19 cellular contexts compared by ENCODE assay signal in the genomic region with DNA sequence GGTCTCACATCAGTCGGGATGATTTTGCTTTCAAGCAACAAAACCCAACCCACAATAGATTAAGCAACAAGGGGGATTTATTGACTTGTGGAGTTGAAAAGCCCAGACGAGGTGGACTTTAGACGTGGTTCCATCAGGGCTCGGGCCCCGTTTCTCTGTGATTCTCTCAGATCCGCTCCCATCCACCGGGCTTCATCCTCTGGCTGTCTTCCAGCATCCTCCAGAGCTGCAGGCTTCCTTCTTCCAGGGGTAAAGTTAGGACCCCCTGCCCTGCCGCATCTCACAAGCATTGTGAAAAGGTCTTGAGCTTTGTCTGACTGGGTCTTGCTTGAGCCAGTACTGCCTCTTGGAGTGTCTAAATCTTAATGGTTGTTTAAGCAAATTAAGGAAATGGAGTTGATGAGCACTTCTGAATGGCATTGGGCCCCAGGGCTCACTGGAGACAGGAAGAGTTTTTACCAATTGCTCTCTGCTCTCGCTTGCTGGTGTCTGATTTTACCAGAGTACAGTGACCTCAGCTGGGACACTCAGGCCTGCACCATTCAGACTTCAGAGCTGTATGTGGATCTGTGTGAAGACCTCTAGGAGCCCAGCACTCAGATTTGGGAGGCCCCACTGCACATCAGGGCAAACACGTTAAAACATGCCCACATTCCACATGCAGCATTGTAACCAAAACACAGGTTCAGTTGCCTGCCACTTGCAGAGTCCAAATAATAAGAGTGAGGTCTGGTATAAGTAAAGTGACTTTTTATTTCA. TPM values are rescaled to one million over a fixed set of nuclear protein-coding genes. Genes with fewer than 3 reads are reported as not detected.
DNase-seq lines count a peak whose midpoint lies in the region; ATAC-seq and TF ChIP-seq lines count a peak whose summit lies in the region.
"Had no signal": no experiment of that assay in that cellular context is flagged by ENCODE, and none has a peak within 500 bp of the region (broad histone marks: within the 10 kb centered on the region; RNA-seq: fewer than 3 reads in every experiment).

No MANE protein-coding gene starts in this region.

- no peak for ATAC-seq in GM19023 (IDR thresholded peaks at IDR 0.05; ENCODE audit: unreplicated experiment)
- no peak for ATAC-seq in HG03139 (IDR thresholded peaks at IDR 0.05; ENCODE audit: unreplicated experiment)
- ATAC-seq: activated CD8-positive, alpha-beta T cell treated with anti-CD3 and anti-CD28 coated beads for 36 hours; body of pancreas; HCT116; left lung; SK-N-SH treated with all-trans-retinoic acid at 6 μM for 48 hours had no signal

- TF ChIP-seq CTCF in CD14-positive monocyte (IDR thresholded peaks at IDR 0.05) (no peak), GM20000 (IDR thresholded peaks at IDR 0.05; ENCODE audit: extremely low read depth, missing control alignments) (no peak)

- intact Hi-C loops in CD14-positive monocyte (cut with micrococcal nuclease): loop anchor here in 1 of 2 donors (5.0 kb wide), 1 partner anchor 36 kb away; no protein-coding TSS in a partner anchor
- intact Hi-C loops in dendritic cell treated with granulocyte-macrophage colony-stimulating factor and Interleukin-4, amounts not matched to agents 40 ng/mL and 50 ng/mL, for 4 days (cut with micrococcal nuclease): no loop called here

- H3K9me3 Mint-ChIP-seq in CD14-positive monocyte: peaks cover 0 to 2% (median 0%) of the 10 kb centered on the region in 7 donors
- no peaks in the 10 kb centered on the region for H3K9me3 Mint-ChIP-seq in dendritic cell treated with granulocyte-macrophage colony-stimulating factor and Interleukin-4, amounts not matched to agents 40 ng/mL and 50 ng/mL, for 4 days
- H3K9me3 Mint-ChIP-seq: activated CD8-positive, alpha-beta T cell treated with anti-CD3 and anti-CD28 coated beads for 36 hours had no signal

- H3K4me3 Mint-ChIP-seq in CD14-positive monocyte: no peak overlapping the region
- H3K4me3 Mint-ChIP-seq in dendritic cell treated with granulocyte-macrophage colony-stimulating factor and Interleukin-4, amounts not matched to agents 40 ng/mL and 50 ng/mL, for 4 days: no peak overlapping the region
- H3K4me3 Mint-ChIP-seq: activated CD8-positive, alpha-beta T cell treated with anti-CD3 and anti-CD28 coated beads for 36 hours had no signal

- peaks cover 0 to 3% of the 10 kb centered on the region in 2 donors for H3K36me3 Mint-ChIP-seq in CD14-positive monocyte
- H3K36me3 Mint-ChIP-seq in dendritic cell treated with granulocyte-macrophage colony-stimulating factor and Interleukin-4, amounts not matched to agents 40 ng/mL and 50 ng/mL, for 4 days (ENCODE audit: low read depth): no peaks in the 10 kb centered on the region

- H3K27ac Mint-ChIP-seq in CD14-positive monocyte: peak overlapping the region in 6 of 7 donors; percentile 2 to 79 (median 43)
- peak overlapping the region; percentile 80 for H3K27ac Mint-ChIP-seq in dendritic cell treated with granulocyte-macrophage colony-stimulating factor and Interleukin-4, amounts not matched to agents 40 ng/mL and 50 ng/mL, for 4 days
- H3K27ac Mint-ChIP-seq: activated CD8-positive, alpha-beta T cell treated with anti-CD3 and anti-CD28 coated beads for 36 hours had no signal

- peaks cover 42% of the 10 kb centered on the region for H3K4me1 Mint-ChIP-seq in CD14-positive monocyte
- H3K4me1 Mint-ChIP-seq in dendritic cell treated with granulocyte-macrophage colony-stimulating factor and Interleukin-4, amounts not matched to agents 40 ng/mL and 50 ng/mL, for 4 days (ENCODE audit: low read depth): peaks cover 38% of the 10 kb centered on the region

- H3K27me3 Mint-ChIP-seq in CD14-positive monocyte (ENCODE audit: low read depth in 3 of 3): peaks cover 1 to 8% (median 3%) of the 10 kb centered on the region in 3 donors
- peaks cover 8% of the 10 kb centered on the region for H3K27me3 Mint-ChIP-seq in dendritic cell treated with granulocyte-macrophage colony-stimulating factor and Interleukin-4, amounts not matched to agents 40 ng/mL and 50 ng/mL, for 4 days
- H3K27me3 Mint-ChIP-seq: activated CD8-positive, alpha-beta T cell treated with anti-CD3 and anti-CD28 coated beads for 36 hours had no signal

- DNase-seq in CD14-positive monocyte (ENCODE audit: low spot score) (no peak), MV-4-11 (lab: John Stamatoyannopoulos, UW) (peak; percentile 18), mesenteric fat pad (ENCODE audit: low spot score) (peak; percentile 76), T-helper 9 cell (no peak), GM20000 (ENCODE audit: low spot score) (no peak)
- DNase-seq: activated CD8-positive, alpha-beta T cell treated with anti-CD3 and anti-CD28 coated beads for 36 hours; activated gamma-delta T cell; Calu3; GF-D8; NCI-H1417 treated with DMSO at 0.1 percent for 48 hours; NCI-H226; substantia nigra had no signal

RNA-seq across cellular contexts. Expression of a gene that starts 13.5 kb away (rescaled TPM):
- polyA plus RNA-seq in CD14-positive monocyte: over 10,000 TPM in 1 of 2 donors, 1,000 to 10,000 TPM in 1; 8,968 to 11,239 TPM
- total RNA-seq in mesenteric fat pad: 7,690 TPM

RNA-seq across cellular contexts. Expression of a gene that starts 30.8 kb away (rescaled TPM):
- 1 to 10 TPM; 5.9 to 7.4 TPM for polyA plus RNA-seq in CD14-positive monocyte
- 13.2 TPM for total RNA-seq in mesenteric fat pad

Comparison
In these comparisons a context has a peak if more than half of its experiments do, and no peak if none do; other contexts are left out.
1. DNase-seq: peak in MV-4-11 (single experiment) and mesenteric fat pad (single experiment); none in CD14-positive monocyte (single experiment), T-helper 9 cell (single experiment) and GM20000 (single experiment).